24 cellular contexts compared by ENCODE assay signal in the genomic region with DNA sequence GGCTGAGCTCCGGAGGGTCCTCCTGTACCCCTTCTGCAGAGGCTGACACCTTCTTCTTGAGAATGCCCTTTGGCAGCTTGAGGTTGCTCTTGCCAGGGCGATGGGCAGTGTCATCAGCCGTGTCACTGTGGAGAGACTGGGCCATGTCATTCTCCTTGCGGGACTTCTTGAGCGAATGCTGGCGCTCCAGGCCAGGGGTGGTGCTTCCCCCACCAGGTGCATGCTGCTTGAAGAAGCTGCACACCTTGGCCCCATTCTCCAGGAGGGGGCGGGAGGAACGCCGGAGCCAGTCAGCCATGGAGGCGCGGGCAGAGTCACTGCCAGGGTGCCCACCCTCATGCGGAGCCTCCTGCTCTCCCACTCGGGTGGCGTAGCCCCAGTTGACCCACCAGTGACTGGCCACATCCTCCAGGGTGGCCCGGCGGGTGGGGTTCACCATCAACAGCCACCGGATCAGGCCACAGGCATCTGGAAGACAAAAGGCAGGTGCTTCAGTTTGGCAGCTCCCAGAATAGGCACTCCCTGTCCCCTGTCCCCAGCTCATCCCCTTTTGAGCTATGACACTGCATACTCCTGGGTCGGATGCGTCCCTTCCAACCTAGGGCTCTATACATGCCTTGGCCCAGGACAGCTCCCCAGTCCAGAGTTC. TPM values are rescaled to one million over a fixed set of nuclear protein-coding genes. Genes with fewer than 3 reads are reported as not detected.
DNase-seq lines count a peak whose midpoint lies in the region; ATAC-seq lines count a peak whose summit lies in the region.
"Had no signal": no experiment of that assay in that cellular context is flagged by ENCODE, and none has a peak within 500 bp of the region (broad histone marks: within the 10 kb centered on the region; RNA-seq: fewer than 3 reads in every experiment).

No MANE protein-coding gene starts in this region.

- no peak overlapping the region for H3K4me3 Mint-ChIP-seq in activated CD4-positive, alpha-beta T cell treated with anti-CD3 and anti-CD28 coated beads, Interleukin-2, amount 10 ng/mL, durations not matched to agents 24 days and 14 days
- no peak overlapping the region for H3K4me3 Mint-ChIP-seq in T-helper 17 cell
- H3K4me3 Mint-ChIP-seq in stimulated activated effector memory CD8-positive, alpha-beta T cell treated with anti-CD3 and anti-CD28 coated beads, Interleukin-12 subunit alpha, Interleukin-12 subunit beta, amount 100 ng/mL, for 72 hours, result no peak overlapping the region
- H3K4me3 Mint-ChIP-seq: immature natural killer cell had no signal

- peaks cover 50% of the 10 kb centered on the region for H3K36me3 Mint-ChIP-seq in activated CD4-positive, alpha-beta T cell treated with anti-CD3 and anti-CD28 coated beads, Interleukin-2, amount 10 ng/mL, durations not matched to agents 24 days and 14 days (ENCODE audit: low read depth)
- H3K36me3 Mint-ChIP-seq in T-helper 17 cell (ENCODE audit: low read depth), result peaks cover 12% of the 10 kb centered on the region
- peaks cover 70% of the 10 kb centered on the region for H3K36me3 Mint-ChIP-seq in stimulated activated effector memory CD8-positive, alpha-beta T cell treated with anti-CD3 and anti-CD28 coated beads, Interleukin-12 subunit alpha, Interleukin-12 subunit beta, amount 100 ng/mL, for 72 hours

- no peak for DNase-seq in activated CD4-positive, alpha-beta T cell treated with anti-CD3 and anti-CD28 coated beads, Interleukin-2, amount 10 ng/mL, durations not matched to agents 24 days and 14 days
- no peak for DNase-seq in activated CD4-positive, alpha-beta T cell treated with anti-CD3 and anti-CD28 coated beads, Interleukin-2, amount 50 U/mL, for 48 hours
- DNase-seq in T-helper 17 cell (no peak), OCI-M1 (lab: John Stamatoyannopoulos, UW) (no peak)
- DNase-seq in stimulated activated effector memory CD8-positive, alpha-beta T cell treated with anti-CD3 and anti-CD28 coated beads, Interleukin-12 subunit alpha, Interleukin-12 subunit beta, amount 100 ng/mL, for 72 hours (ENCODE audit: low spot score in 2 of 2), result no peak
- DNase-seq: activated T-cell treated with anti-CD3 and anti-CD28 coated beads for 4 hours; amniotic stem cell; erythroblast; glutamatergic neuron; GM23248; immature natural killer cell; NCI-H2081 treated with DMSO at 0.1 percent for 48 hours; NCI-H69; nucleus accumbens; Peyer's patch; stimulated activated CD4-positive, alpha-beta T cell treated with anti-CD3 and anti-CD28 coated beads, Interleukin-2, amount 100 ng/mL, for 48 hours; stimulated activated CD8-positive, alpha-beta memory T cell treated with anti-CD3 and anti-CD28 coated beads, Interleukin-4, amount 100 ng/mL, for 48 hours; tibial artery had no signal

- H3K9me3 Mint-ChIP-seq in activated CD4-positive, alpha-beta T cell treated with anti-CD3 and anti-CD28 coated beads, Interleukin-2, amount 10 ng/mL, durations not matched to agents 24 days and 14 days, result no peaks in the 10 kb centered on the region
- no peaks in the 10 kb centered on the region for H3K9me3 Mint-ChIP-seq in stimulated activated effector memory CD8-positive, alpha-beta T cell treated with anti-CD3 and anti-CD28 coated beads, Interleukin-12 subunit alpha, Interleukin-12 subunit beta, amount 100 ng/mL, for 72 hours
- H3K9me3 Mint-ChIP-seq: immature natural killer cell had no signal

- peaks cover 21% of the 10 kb centered on the region for H3K4me1 Mint-ChIP-seq in activated CD4-positive, alpha-beta T cell treated with anti-CD3 and anti-CD28 coated beads, Interleukin-2, amount 10 ng/mL, durations not matched to agents 24 days and 14 days
- H3K4me1 Mint-ChIP-seq in T-helper 17 cell, result peaks cover 29% of the 10 kb centered on the region
- H3K4me1 Mint-ChIP-seq in stimulated activated effector memory CD8-positive, alpha-beta T cell treated with anti-CD3 and anti-CD28 coated beads, Interleukin-12 subunit alpha, Interleukin-12 subunit beta, amount 100 ng/mL, for 72 hours, result peaks cover 18% of the 10 kb centered on the region

- H3K27ac Mint-ChIP-seq in activated CD4-positive, alpha-beta T cell treated with anti-CD3 and anti-CD28 coated beads, Interleukin-2, amount 10 ng/mL, durations not matched to agents 24 days and 14 days, result peak overlapping the region; percentile 67
- H3K27ac Mint-ChIP-seq in T-helper 17 cell, result peak overlapping the region; percentile 91
- peak overlapping the region; percentile 71 for H3K27ac Mint-ChIP-seq in stimulated activated effector memory CD8-positive, alpha-beta T cell treated with anti-CD3 and anti-CD28 coated beads, Interleukin-12 subunit alpha, Interleukin-12 subunit beta, amount 100 ng/mL, for 72 hours

- intact Hi-C loops in activated CD4-positive, alpha-beta T cell treated with anti-CD3 and anti-CD28 coated beads, Interleukin-2, amount 10 ng/mL, durations not matched to agents 24 days and 14 days (cut with micrococcal nuclease), result no loop called here

- ATAC-seq in T-helper 17 cell, result no peak
- ATAC-seq in esophagus mucosa, result peak; percentile 4
- ATAC-seq in stimulated activated effector memory CD8-positive, alpha-beta T cell treated with anti-CD3 and anti-CD28 coated beads, Interleukin-12 subunit alpha, Interleukin-12 subunit beta, amount 100 ng/mL, for 72 hours, result no peak
- ATAC-seq in HG02610 (IDR thresholded peaks at IDR 0.05; ENCODE audit: unreplicated experiment), result no peak
- ATAC-seq in HG03159 (IDR thresholded peaks at IDR 0.05; ENCODE audit: unreplicated experiment), result no peak
- ATAC-seq: HepG2, sciatic nerve had no signal

- H3K9me3 ChIP-seq in T-helper 17 cell (ENCODE audit: control insufficient read depth, low read length, poor library complexity, severe bottlenecking), result no peaks in the 10 kb centered on the region
- H3K9me3 ChIP-seq: Peyer's patch, tibial artery had no signal

- H3K27me3 Mint-ChIP-seq in activated CD4-positive, alpha-beta T cell treated with anti-CD3 and anti-CD28 coated beads, Interleukin-2, amount 10 ng/mL, durations not matched to agents 24 days and 14 days, result no peaks in the 10 kb centered on the region
- H3K27me3 Mint-ChIP-seq in T-helper 17 cell, result no peaks in the 10 kb centered on the region

RNA-seq across cellular contexts. Expression of a gene that starts 17.4 kb away (rescaled TPM):
- total RNA-seq in activated CD4-positive, alpha-beta T cell treated with anti-CD3 and anti-CD28 coated beads, Interleukin-2, amount 10 ng/mL, durations not matched to agents 24 days and 14 days, result 0.80 and 1.0 TPM in 2 replicates
- total RNA-seq in T-helper 17 cell (1 to 10 TPM; 5.1 to 8.6 TPM), esophagus mucosa (28.3 TPM)

RNA-seq across cellular contexts. Expression of a gene that starts 52.6 kb away (rescaled TPM):
- total RNA-seq in activated CD4-positive, alpha-beta T cell treated with anti-CD3 and anti-CD28 coated beads, Interleukin-2, amount 10 ng/mL, durations not matched to agents 24 days and 14 days, result 0.44 TPM in 1 of 2 replicates, not detected in the other
- total RNA-seq in T-helper 17 cell, result not detected
- 3.1 TPM for total RNA-seq in esophagus mucosa
- total RNA-seq: GM23248; HepG2; Peyer's patch; T-helper 1 cell treated with Interleukin-12 subunit alpha and Interleukin-12 subunit beta and Interleukin-4 antibody, amounts not matched to agents 30 ng/mL and 1 ng/mL, for 36 hours had no signal
